In the genomic region with DNA sequence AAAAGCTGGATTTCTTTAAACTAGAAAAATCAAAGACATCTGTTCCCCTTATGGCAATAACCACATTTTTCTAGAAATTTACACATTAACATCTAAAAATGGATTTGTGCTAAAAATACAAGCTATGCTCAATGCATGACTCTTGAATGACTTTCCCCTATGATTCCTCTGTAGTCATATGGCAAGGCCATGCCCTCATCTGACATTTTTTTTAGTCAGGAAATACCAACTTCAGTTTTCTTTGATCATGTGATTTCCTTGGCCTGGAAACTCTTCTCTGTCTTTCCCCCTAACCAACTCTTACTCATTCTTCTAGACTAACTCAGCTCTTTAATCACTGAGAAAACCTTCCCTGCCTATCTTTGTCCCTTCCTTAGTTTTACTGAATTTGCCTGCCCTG, we compare ENCODE assay signal across 15 cellular contexts.
DNase-seq lines count a peak whose midpoint lies in the region; ATAC-seq and TF ChIP-seq lines count a peak whose summit lies in the region.
"Had no signal": no experiment of that assay in that cellular context is flagged by ENCODE, and none has a peak within 500 bp of the region (broad histone marks: within the 10 kb centered on the region; RNA-seq: fewer than 3 reads in every experiment).

No MANE protein-coding gene starts in this region.

- H3K9me3 Mint-ChIP-seq in activated naive CD4-positive, alpha-beta T cell treated with anti-CD3 and anti-CD28 coated beads, Interleukin-2, amount 50 U/mL, for 72 hours: no peaks in the 10 kb centered on the region

- peak; percentile 71 to 76 for ATAC-seq in activated naive CD4-positive, alpha-beta T cell treated with anti-CD3 and anti-CD28 coated beads, Interleukin-2, amount 50 U/mL, for 72 hours
- ATAC-seq: Panc1 had no signal

- H3K36me3 ChIP-seq in suprapubic skin: no peaks in the 10 kb centered on the region
- H3K36me3 ChIP-seq: adrenal gland, sigmoid colon had no signal

- no peak for TF ChIP-seq EP300 in suprapubic skin (IDR thresholded peaks at IDR 0.05)

- H3K27me3 ChIP-seq in suprapubic skin: no peaks in the 10 kb centered on the region
- H3K27me3 ChIP-seq: adrenal gland, sigmoid colon had no signal

- no peak overlapping the region for H3K27ac ChIP-seq in suprapubic skin
- H3K27ac ChIP-seq: adrenal gland, sigmoid colon had no signal

- no peak overlapping the region for H3K27ac Mint-ChIP-seq in activated naive CD4-positive, alpha-beta T cell treated with anti-CD3 and anti-CD28 coated beads, Interleukin-2, amount 50 U/mL, for 72 hours

- no peaks in the 10 kb centered on the region for H3K9me3 ChIP-seq in suprapubic skin
- H3K9me3 ChIP-seq: adrenal gland, sigmoid colon had no signal

- no peak overlapping the region for H3K4me3 ChIP-seq in foreskin fibroblast (ENCODE audit: low read depth in 1 of 2, low read length in 2 of 2)
- H3K4me3 ChIP-seq in suprapubic skin: no peak overlapping the region
- H3K4me3 ChIP-seq: adrenal gland, sigmoid colon had no signal

- H3K4me1 ChIP-seq in suprapubic skin: no peaks in the 10 kb centered on the region
- H3K4me1 ChIP-seq: adrenal gland, sigmoid colon had no signal

- no peak for TF ChIP-seq CTCF in foreskin fibroblast (IDR thresholded peaks at IDR 0.05; ENCODE audit: low read depth, low read length)
- TF ChIP-seq CTCF in suprapubic skin (IDR thresholded peaks at IDR 0.05): no peak

- DNase-seq in activated naive CD4-positive, alpha-beta T cell treated with anti-CD3 and anti-CD28 coated beads, Interleukin-2, amount 50 U/mL, for 72 hours (ENCODE audit: low spot score in 2 of 2): no peak
- no peak for DNase-seq in activated naive CD4-positive, alpha-beta T cell (lab: John Stamatoyannopoulos, UW)
- DNase-seq in amniotic stem cell (lab: John Stamatoyannopoulos, UW) (peak; percentile 78), foreskin fibroblast (peak; percentile 89 to 93), superior temporal gyrus (ENCODE audit: extremely low spot score) (peak; percentile 45), H4 (ENCODE audit: low spot score) (no peak), suprapubic skin (ENCODE audit: low spot score in 2 of 2) (no peak), GM19240 (ENCODE audit: insufficient read length, low spot score) (no peak)
- DNase-seq: adrenal gland; effector memory CD4-positive, alpha-beta T cell; GDM1; NCI-H1105; sigmoid colon; T-helper 9 cell had no signal

- no peaks in the 10 kb centered on the region for H3K36me3 Mint-ChIP-seq in activated naive CD4-positive, alpha-beta T cell treated with anti-CD3 and anti-CD28 coated beads, Interleukin-2, amount 50 U/mL, for 72 hours

- no peak for TF ChIP-seq POLR2A in suprapubic skin (IDR thresholded peaks at IDR 0.05)

Comparison
In these comparisons a context has a peak if more than half of its experiments do, and no peak if none do; other contexts are left out.
1. DNase-seq: peak in amniotic stem cell (single experiment), foreskin fibroblast (2 of 2) and superior temporal gyrus (single experiment); none in activated naive CD4-positive, alpha-beta T cell treated with anti-CD3 and anti-CD28 coated beads, Interleukin-2, amount 50 U/mL, for 72 hours (0 of 2), activated naive CD4-positive, alpha-beta T cell (0 of 4), H4 (single experiment), suprapubic skin (0 of 2) and GM19240 (single experiment).